In the genomic region with DNA sequence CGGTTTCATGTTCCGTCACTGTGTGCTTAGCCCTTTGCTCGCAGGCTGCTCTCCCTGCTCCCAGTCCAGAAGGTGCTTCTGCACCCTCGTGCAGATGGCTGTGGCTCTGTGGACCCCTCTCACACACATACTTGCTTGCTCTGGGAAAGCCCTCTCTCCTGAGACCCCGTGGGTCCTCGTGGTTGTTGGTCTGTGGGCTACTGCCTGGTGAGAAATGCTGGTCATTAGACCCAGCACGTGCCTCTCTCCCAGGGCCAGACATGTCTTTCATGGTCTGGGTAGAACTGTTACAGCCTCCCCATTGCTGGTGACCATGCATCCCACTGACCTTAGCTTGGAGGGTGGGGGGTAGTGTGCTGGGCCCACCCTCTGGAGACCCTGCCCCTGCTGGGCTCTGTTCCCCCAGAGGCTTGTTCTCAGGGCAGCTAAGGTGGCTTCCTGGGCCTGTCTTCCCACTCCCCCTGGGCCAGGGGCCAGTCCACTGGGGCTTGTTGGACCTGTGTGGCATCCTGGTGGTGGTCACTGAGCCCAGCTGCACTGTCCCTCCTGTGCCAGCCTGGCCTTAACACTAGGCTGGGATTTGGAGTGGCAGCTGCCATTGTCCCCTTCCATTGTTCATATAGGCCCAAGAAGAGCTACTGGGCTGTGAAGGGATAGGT, we compare ENCODE assay signal across 17 cellular contexts. TPM values are rescaled to one million over a fixed set of nuclear protein-coding genes. Genes with fewer than 3 reads are reported as not detected.
DNase-seq lines count a peak whose midpoint lies in the region; ATAC-seq and TF ChIP-seq lines count a peak whose summit lies in the region.
"Had no signal": no experiment of that assay in that cellular context is flagged by ENCODE, and none has a peak within 500 bp of the region (broad histone marks: within the 10 kb centered on the region; RNA-seq: fewer than 3 reads in every experiment).

No MANE protein-coding gene starts in this region.

- intact Hi-C loops in natural killer cell (cut with micrococcal nuclease): no loop called here

- H3K27ac ChIP-seq in WERI-Rb-1: peak overlapping the region; percentile 33; the same call in 1 of the 2 replicates

- peaks cover 60% of the 10 kb centered on the region for H3K36me3 ChIP-seq in WERI-Rb-1

- H3K4me1 Mint-ChIP-seq in natural killer cell: peaks cover 37 to 68% of the 10 kb centered on the region in 2 donors
- H3K4me1 Mint-ChIP-seq in natural killer cell treated with Interleukin-12 subunit alpha and Interleukin-12 subunit beta and Interleukin-15 and Interleukin-18, amount 100 ng/mL, for 72 hours (ENCODE audit: low read depth in 2 of 2): peaks cover 19 to 30% of the 10 kb centered on the region in 2 donors
- H3K4me1 Mint-ChIP-seq in naive thymus-derived CD8-positive, alpha-beta T cell: peaks cover 20 to 47% (median 39%) of the 10 kb centered on the region in 4 donors
- peaks cover 16% of the 10 kb centered on the region for H3K4me1 Mint-ChIP-seq in activated CD4-positive, alpha-beta T cell treated with anti-CD3 and anti-CD28 coated beads, Interleukin-2, amount 10 ng/mL, durations not matched to agents 7 days and 5 days
- H3K4me1 Mint-ChIP-seq in T-helper 2 cell treated with Interferon-gamma antibody and Interleukin-4, amounts not matched to agents 5 μg/mL and 100 μg/mL, for 36 hours (ENCODE audit: low read depth): peaks cover 8% of the 10 kb centered on the region

- H3K27ac Mint-ChIP-seq in natural killer cell: peak overlapping the region; percentile 58 to 72
- H3K27ac Mint-ChIP-seq in natural killer cell treated with Interleukin-12 subunit alpha and Interleukin-12 subunit beta and Interleukin-15 and Interleukin-18, amount 100 ng/mL, for 72 hours: peak overlapping the region in 1 of 2 donors; percentile 68
- H3K27ac Mint-ChIP-seq in naive thymus-derived CD8-positive, alpha-beta T cell: peak overlapping the region in 7 of 10 donors; percentile 22 to 80 (median 65)
- no peak overlapping the region for H3K27ac Mint-ChIP-seq in activated CD4-positive, alpha-beta T cell treated with anti-CD3 and anti-CD28 coated beads, Interleukin-2, amount 10 ng/mL, durations not matched to agents 7 days and 5 days
- no peak overlapping the region for H3K27ac Mint-ChIP-seq in T-helper 2 cell treated with Interferon-gamma antibody and Interleukin-4, amounts not matched to agents 5 μg/mL and 100 μg/mL, for 36 hours

- peaks cover 7% of the 10 kb centered on the region for H3K36me3 Mint-ChIP-seq in natural killer cell
- H3K36me3 Mint-ChIP-seq in natural killer cell treated with Interleukin-12 subunit alpha and Interleukin-12 subunit beta and Interleukin-15 and Interleukin-18, amount 100 ng/mL, for 72 hours: peaks cover 6% of the 10 kb centered on the region
- peaks cover 0 to 39% (median 0%) of the 10 kb centered on the region in 3 donors for H3K36me3 Mint-ChIP-seq in naive thymus-derived CD8-positive, alpha-beta T cell
- peaks cover 24% of the 10 kb centered on the region for H3K36me3 Mint-ChIP-seq in activated CD4-positive, alpha-beta T cell treated with anti-CD3 and anti-CD28 coated beads, Interleukin-2, amount 10 ng/mL, durations not matched to agents 7 days and 5 days (ENCODE audit: low read depth)
- H3K36me3 Mint-ChIP-seq in T-helper 2 cell treated with Interferon-gamma antibody and Interleukin-4, amounts not matched to agents 5 μg/mL and 100 μg/mL, for 36 hours (ENCODE audit: low read depth): peaks cover 51% of the 10 kb centered on the region

- POLR2A ChIA-PET in naive thymus-derived CD8-positive, alpha-beta T cell (lab: Charles Lee): no interaction called here
- POLR2A ChIA-PET in activated CD4-positive, alpha-beta T cell treated with anti-CD3 and anti-CD28 coated beads, Interleukin-2, amount 10 ng/mL, durations not matched to agents 7 days and 5 days (lab: Charles Lee): no interaction called here

- H3K9me3 ChIP-seq in WERI-Rb-1 (ENCODE audit: severe bottlenecking): no peaks in the 10 kb centered on the region
- H3K9me3 ChIP-seq: HAP-1 had no signal

- H3K4me3 ChIP-seq in WERI-Rb-1 (ENCODE audit: low read depth, low read length): no peak overlapping the region
- H3K4me3 ChIP-seq: HAP-1 had no signal

- no peak overlapping the region for H3K4me3 Mint-ChIP-seq in natural killer cell
- no peak overlapping the region for H3K4me3 Mint-ChIP-seq in natural killer cell treated with Interleukin-12 subunit alpha and Interleukin-12 subunit beta and Interleukin-15 and Interleukin-18, amount 100 ng/mL, for 72 hours
- H3K4me3 Mint-ChIP-seq in naive thymus-derived CD8-positive, alpha-beta T cell: no peak overlapping the region
- H3K4me3 Mint-ChIP-seq in activated CD4-positive, alpha-beta T cell treated with anti-CD3 and anti-CD28 coated beads, Interleukin-2, amount 10 ng/mL, durations not matched to agents 7 days and 5 days: no peak overlapping the region
- no peak overlapping the region for H3K4me3 Mint-ChIP-seq in T-helper 2 cell treated with Interferon-gamma antibody and Interleukin-4, amounts not matched to agents 5 μg/mL and 100 μg/mL, for 36 hours

- no peaks in the 10 kb centered on the region for H3K27me3 ChIP-seq in WERI-Rb-1 (ENCODE audit: insufficient read depth, low read depth, severe bottlenecking)

- ATAC-seq in natural killer cell (no peak), HG03097 (IDR thresholded peaks at IDR 0.05; ENCODE audit: low FRiP score, unreplicated experiment) (no peak)
- no peak for ATAC-seq in natural killer cell treated with Interleukin-12 subunit alpha and Interleukin-12 subunit beta and Interleukin-15 and Interleukin-18, amount 100 ng/mL, for 72 hours
- no peak for ATAC-seq in naive thymus-derived CD8-positive, alpha-beta T cell

- DNase-seq in natural killer cell (no peak), WERI-Rb-1 (no peak)
- no peak for DNase-seq in natural killer cell treated with Interleukin-12 subunit alpha and Interleukin-12 subunit beta and Interleukin-15 and Interleukin-18, amount 100 ng/mL, for 72 hours (ENCODE audit: low spot score)
- DNase-seq in naive thymus-derived CD8-positive, alpha-beta T cell: no peak
- DNase-seq in activated CD4-positive, alpha-beta T cell treated with anti-CD3 and anti-CD28 coated beads, Interleukin-2, amount 10 ng/mL, durations not matched to agents 7 days and 5 days: no peak
- DNase-seq in T-helper 2 cell treated with Interferon-gamma antibody and Interleukin-4, amounts not matched to agents 5 μg/mL and 100 μg/mL, for 36 hours (ENCODE audit: low spot score): no peak
- DNase-seq: DMS53, KG1, NCI-H1436, NCI-H2081, NCI-H774, RPMI8226 had no signal

- TF ChIP-seq CTCF in natural killer cell (IDR thresholded peaks at IDR 0.05) (no peak), WERI-Rb-1 (IDR thresholded peaks at IDR 0.05; ENCODE audit: low read depth, low read length) (no peak)

- CTCF ChIA-PET in activated CD4-positive, alpha-beta T cell treated with anti-CD3 and anti-CD28 coated beads, Interleukin-2, amount 10 ng/mL, durations not matched to agents 7 days and 5 days (lab: Charles Lee): interaction anchor here (0.9 kb wide), 1 partner anchor 18 kb away, joined by 3 read pairs; no protein-coding TSS in a partner anchor

- no peaks in the 10 kb centered on the region for H3K27me3 Mint-ChIP-seq in natural killer cell (ENCODE audit: low read depth in 2 of 2)
- H3K27me3 Mint-ChIP-seq in natural killer cell treated with Interleukin-12 subunit alpha and Interleukin-12 subunit beta and Interleukin-15 and Interleukin-18, amount 100 ng/mL, for 72 hours: no peaks in the 10 kb centered on the region
- H3K27me3 Mint-ChIP-seq in naive thymus-derived CD8-positive, alpha-beta T cell: no peaks in the 10 kb centered on the region
- H3K27me3 Mint-ChIP-seq in activated CD4-positive, alpha-beta T cell treated with anti-CD3 and anti-CD28 coated beads, Interleukin-2, amount 10 ng/mL, durations not matched to agents 7 days and 5 days: no peaks in the 10 kb centered on the region
- no peaks in the 10 kb centered on the region for H3K27me3 Mint-ChIP-seq in T-helper 2 cell treated with Interferon-gamma antibody and Interleukin-4, amounts not matched to agents 5 μg/mL and 100 μg/mL, for 36 hours (ENCODE audit: low read depth)

- no peaks in the 10 kb centered on the region for H3K9me3 Mint-ChIP-seq in natural killer cell
- no peaks in the 10 kb centered on the region for H3K9me3 Mint-ChIP-seq in natural killer cell treated with Interleukin-12 subunit alpha and Interleukin-12 subunit beta and Interleukin-15 and Interleukin-18, amount 100 ng/mL, for 72 hours
- H3K9me3 Mint-ChIP-seq in naive thymus-derived CD8-positive, alpha-beta T cell: no peaks in the 10 kb centered on the region
- no peaks in the 10 kb centered on the region for H3K9me3 Mint-ChIP-seq in activated CD4-positive, alpha-beta T cell treated with anti-CD3 and anti-CD28 coated beads, Interleukin-2, amount 10 ng/mL, durations not matched to agents 7 days and 5 days
- H3K9me3 Mint-ChIP-seq in T-helper 2 cell treated with Interferon-gamma antibody and Interleukin-4, amounts not matched to agents 5 μg/mL and 100 μg/mL, for 36 hours: no peaks in the 10 kb centered on the region
- H3K9me3 Mint-ChIP-seq: CD14-positive monocyte had no signal

RNA-seq across cellular contexts. Expression of a gene that starts 10.6 kb away (rescaled TPM):
- total RNA-seq in natural killer cell: 10 to 100 TPM; 63.5 to 89.2 (median 70.1) TPM
- 10 to 100 TPM; 26.8 to 30.3 TPM for total RNA-seq in natural killer cell treated with Interleukin-12 subunit alpha and Interleukin-12 subunit beta and Interleukin-15 and Interleukin-18, amount 100 ng/mL, for 72 hours
- 10 to 100 TPM; 20.7 to 27.6 TPM for total RNA-seq in naive thymus-derived CD8-positive, alpha-beta T cell
- polyA plus RNA-seq in naive thymus-derived CD8-positive, alpha-beta T cell: 1 to 10 TPM; 1.0 to 4.5 (median 2.3) TPM
- total RNA-seq in activated CD4-positive, alpha-beta T cell treated with anti-CD3 and anti-CD28 coated beads, Interleukin-2, amount 10 ng/mL, durations not matched to agents 7 days and 5 days: 10 to 100 TPM; 47.0 to 48.6 TPM

RNA-seq across cellular contexts. Expression of a gene that starts 45.8 kb away (rescaled TPM):
- total RNA-seq in natural killer cell: not detected
- total RNA-seq in natural killer cell treated with Interleukin-12 subunit alpha and Interleukin-12 subunit beta and Interleukin-15 and Interleukin-18, amount 100 ng/mL, for 72 hours: under 1 TPM in 1 of 2 donors, not detected in 1; 0.21 TPM
- total RNA-seq in naive thymus-derived CD8-positive, alpha-beta T cell: not detected
- not detected for polyA plus RNA-seq in naive thymus-derived CD8-positive, alpha-beta T cell
- not detected for total RNA-seq in activated CD4-positive, alpha-beta T cell treated with anti-CD3 and anti-CD28 coated beads, Interleukin-2, amount 10 ng/mL, durations not matched to agents 7 days and 5 days
- total RNA-seq: A673, NCI-H460 had no signal
- polyA plus RNA-seq: CD14-positive monocyte had no signal

Comparison
In these comparisons a context has a peak if more than half of its experiments do, and no peak if none do; other contexts are left out.
1. H3K27ac Mint-ChIP-seq: peak in natural killer cell (2 of 2) and naive thymus-derived CD8-positive, alpha-beta T cell (7 of 10); none in activated CD4-positive, alpha-beta T cell treated with anti-CD3 and anti-CD28 coated beads, Interleukin-2, amount 10 ng/mL, durations not matched to agents 7 days and 5 days (single experiment) and T-helper 2 cell treated with Interferon-gamma antibody and Interleukin-4, amounts not matched to agents 5 μg/mL and 100 μg/mL, for 36 hours (single experiment).